8 cellular contexts compared by ENCODE assay signal in the genomic region with DNA sequence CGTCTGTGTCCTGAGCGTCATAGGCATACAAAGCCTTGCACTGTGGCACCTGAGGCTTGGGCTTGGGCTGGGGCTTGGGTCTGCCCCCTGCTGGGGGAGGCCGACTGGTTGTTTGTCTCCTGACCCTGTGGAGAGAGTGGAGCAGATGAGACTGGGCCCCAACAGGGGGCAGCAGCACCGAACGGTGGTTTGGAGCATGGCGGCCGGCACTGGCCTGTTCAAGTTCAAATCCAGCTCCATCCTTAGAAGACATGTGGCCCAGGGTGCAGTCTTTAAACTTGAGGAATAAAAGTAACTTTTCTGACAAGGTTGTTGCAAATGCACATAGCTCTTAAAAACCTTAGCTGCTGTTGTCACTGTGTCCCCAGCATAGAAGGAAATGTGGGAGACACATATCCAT. TPM values are rescaled to one million over a fixed set of nuclear protein-coding genes. Genes with fewer than 3 reads are reported as not detected.
DNase-seq lines count a peak whose midpoint lies in the region; ATAC-seq and TF ChIP-seq lines count a peak whose summit lies in the region.

No MANE protein-coding gene starts in this region.

- H3K4me1 ChIP-seq in heart right ventricle: peaks cover 0 to 9% (median 6%) of the 10 kb centered on the region in 9 donors

- no peaks in the 10 kb centered on the region for H3K27me3 Mint-ChIP-seq in HFFc6 (ENCODE audit: insufficient read depth)

- H3K4me3 Mint-ChIP-seq in HFFc6: no peak overlapping the region

- no peak overlapping the region for H3K27ac Mint-ChIP-seq in HFFc6

- ATAC-seq in heart right ventricle (peak in 4 of 8 donors; percentile 55 to 67 (median 61)), GM19463 (IDR thresholded peaks at IDR 0.05; ENCODE audit: unreplicated experiment) (no peak), HG03469 (IDR thresholded peaks at IDR 0.05; ENCODE audit: unreplicated experiment) (no peak)

- no peaks in the 10 kb centered on the region for H3K27me3 ChIP-seq in heart right ventricle

- no peaks in the 10 kb centered on the region for H3K9me3 ChIP-seq in heart right ventricle

- TF ChIP-seq CTCF in HFFc6 (IDR thresholded peaks at IDR 0.05) (peak; percentile 80), heart right ventricle (IDR thresholded peaks at IDR 0.05) (peak in 7 of 9 donors; percentile 35 to 59 (median 47))

- peaks cover 0 to 89% (median 15%) of the 10 kb centered on the region in 9 donors for H3K36me3 ChIP-seq in heart right ventricle

- no peak overlapping the region for H3K27ac ChIP-seq in heart right ventricle

- no peak overlapping the region for H3K4me3 ChIP-seq in heart right ventricle

- H3K36me3 Mint-ChIP-seq in HFFc6 (ENCODE audit: low read depth): peaks cover 17% of the 10 kb centered on the region

- intact Hi-C loops in heart right ventricle (cut with DNase I): loop anchor here in 1 of 10 donors (10.0 kb wide), 1 partner anchor 153 kb away; a partner anchor contains a TSS

- no peaks in the 10 kb centered on the region for H3K9me3 Mint-ChIP-seq in HFFc6

- 70 to 74% methylated on average over 7 of the region's 7 CpGs for WGBS in heart right ventricle, 2 donors

- no peaks in the 10 kb centered on the region for H3K4me1 Mint-ChIP-seq in HFFc6 (ENCODE audit: low read depth)

- peak; percentile 47 for DNase-seq in GDM1 (lab: John Stamatoyannopoulos, UW)
- DNase-seq in HFFc6: peak; percentile 26
- DNase-seq in RKO (ENCODE audit: low spot score): peak; percentile 8
- peak; percentile 33 for DNase-seq in activated T-helper 9 cell treated with anti-CD3 and anti-CD28 coated beads, Interleukin-2, amount 50 U/mL, for 16 hours (ENCODE audit: low read depth)
- peak; percentile 20 to 40 for DNase-seq in heart right ventricle
- peak; percentile 6 to 10 for DNase-seq in stimulated activated CD4-positive, alpha-beta T cell treated with anti-CD3 and anti-CD28 coated beads, Interleukin-1b, Interleukin-23, amount 100 ng/mL, for 1 hour (ENCODE audit: low read depth in 2 of 2)

RNA-seq across cellular contexts. Expression of a gene that starts 33.3 kb away (rescaled TPM):
- total RNA-seq in HFFc6 (2021; fragmentation: NEBNext Ultra II Directional; extraction: Animal tissue kit (Norgen Biotek cat#: 25700)): 10 to 100 TPM; 27.7 to 61.5 (median 55.6) TPM
- total RNA-seq in heart right ventricle: 1 to 10 TPM in 2 of 10 donors, under 1 TPM in 7, not detected in 1; 0.16 to 5.9 (median 0.62) TPM
- under 1 TPM in 1 of 2 donors, not detected in 1; 0.22 TPM for polyA plus RNA-seq in heart right ventricle

Comparison
In these comparisons a context has a peak if more than half of its experiments do, and no peak if none do; other contexts are left out.
1. RNA of a gene that starts 33.3 kb away (total RNA-seq): 27.7 to 61.5 TPM in HFFc6; 0.16 to 5.9 TPM in heart right ventricle; every median in the first group is over 4 times any median in the second.
2. Peak in every context shown above with its lines, with median percentiles within 50 percentile points of each other: DNase-seq.